8 cellular contexts compared by ENCODE assay signal in genomic region chr2:164538250-164538866, GRCh38.
A peak's percentile ranks its signal among the peaks of the same experiment; 100 is the strongest.
DNase-seq lines count a peak whose midpoint lies in the region; ATAC-seq and TF ChIP-seq lines count a peak whose summit lies in the region.

No MANE protein-coding gene starts in this region.

- DNase-seq in Ammon's horn (ENCODE audit: low spot score): peak; percentile 57
- DNase-seq in HPDE6-E6E7 (ENCODE audit: extremely low spot score): peak; percentile 44
- peak; percentile 73 for DNase-seq in PC-3
- DNase-seq in osteoblast (ENCODE audit: insufficient read length, low spot score, missing footprints): peak; percentile 49
- DNase-seq in T-helper 9 cell: no peak
- DNase-seq in stimulated activated CD4-positive, alpha-beta T cell treated with anti-CD3 and anti-CD28 coated beads, Interleukin-2, amount 100 ng/mL, for 48 hours: no peak

- H3F3A ChIP-seq in PC-3 (ENCODE audit: low read length, unreplicated experiment): no peaks in the 10 kb centered on the region

- BruUV-seq in PC-3 (replicated peaks; lab: Mats Ljungman, UMichigan): no TSS peak

- no peak overlapping the region for H3K9ac ChIP-seq in PC-3 (ENCODE audit: low read length)

- no peaks in the 10 kb centered on the region for H3K9me2 ChIP-seq in PC-3 (replicated peaks; ENCODE audit: low read length)

- no peak overlapping the region for H3K4me2 ChIP-seq in PC-3 (ENCODE audit: low read length)
- H3K4me2 ChIP-seq in osteoblast (ENCODE audit: insufficient read depth, low read length): no peak overlapping the region

- H2AFZ ChIP-seq in PC-3 (ENCODE audit: low read length): no peak overlapping the region
- H2AFZ ChIP-seq in osteoblast (ENCODE audit: low read length): no peak overlapping the region

- peaks cover 19% of the 10 kb centered on the region; the same call in 1 of the 2 replicates for H3K4me1 ChIP-seq in PC-3 (ENCODE audit: insufficient read depth, low read length)
- H3K4me1 ChIP-seq in osteoblast (ENCODE audit: insufficient read depth, low read length): peaks cover 12% of the 10 kb centered on the region

- intact Hi-C loops in PC-3 (cut with micrococcal nuclease): loop anchor here (2.0 kb wide), 1 partner anchor 40 kb away; no protein-coding TSS in a partner anchor

- H3K9me3 ChIP-seq in PC-3 (ENCODE audit: low read length): no peaks in the 10 kb centered on the region
- H3K9me3 ChIP-seq in osteoblast (ENCODE audit: low read depth, low read length): no peaks in the 10 kb centered on the region

- H4K20me1 ChIP-seq in PC-3 (ENCODE audit: low read length): no peaks in the 10 kb centered on the region
- no peaks in the 10 kb centered on the region for H4K20me1 ChIP-seq in osteoblast (ENCODE audit: insufficient read depth, low read length)

- ATAC-seq in GM19455 (IDR thresholded peaks at IDR 0.05; ENCODE audit: unreplicated experiment) (peak; percentile 64), PC-3 (peak; percentile 82), esophagus mucosa (peak; percentile 57)

- H3K27ac ChIP-seq in PC-3 (ENCODE audit: low read length) (no peak overlapping the region), osteoblast (ENCODE audit: low read depth, low read length) (no peak overlapping the region)

- CTCF ChIA-PET in PC-3 (lab: Charles Lee): no interaction called here

- H3K79me2 ChIP-seq in PC-3 (ENCODE audit: low read length): no peaks in the 10 kb centered on the region
- H3K79me2 ChIP-seq in osteoblast (ENCODE audit: insufficient read depth, low read length): no peaks in the 10 kb centered on the region

- TF ChIP-seq CTCF in PC-3 (conservative IDR thresholded peaks at IDR 0.05; ENCODE audit: low read depth, low read length): peak; percentile 92
- peak; percentile 75 for TF ChIP-seq CTCF in osteoblast (IDR thresholded peaks at IDR 0.05; ENCODE audit: extremely low read depth, low read depth, low read length)

- H3K27me3 ChIP-seq in PC-3 (ENCODE audit: low read length) (no peaks in the 10 kb centered on the region), osteoblast (ENCODE audit: insufficient read depth, low read length) (no peaks in the 10 kb centered on the region)

- no peaks in the 10 kb centered on the region for H3K36me3 ChIP-seq in PC-3 (ENCODE audit: low read depth, low read length)
- no peaks in the 10 kb centered on the region for H3K36me3 ChIP-seq in osteoblast (ENCODE audit: insufficient read depth, low read length)

- H3K4me3 ChIP-seq in PC-3 (ENCODE audit: low read length): no peak overlapping the region
- no peak overlapping the region for H3K4me3 ChIP-seq in osteoblast (ENCODE audit: insufficient read depth, low read length)

- POLR2A ChIA-PET in PC-3 (lab: Charles Lee; ENCODE audit: unreplicated experiment): no interaction called here

Comparison
In these comparisons a context has a peak if more than half of its experiments do, and no peak if none do; other contexts are left out.
1. DNase-seq: peak in Ammon's horn (single experiment), HPDE6-E6E7 (single experiment), PC-3 (single experiment) and osteoblast (single experiment); none in T-helper 9 cell (single experiment) and stimulated activated CD4-positive, alpha-beta T cell treated with anti-CD3 and anti-CD28 coated beads, Interleukin-2, amount 100 ng/mL, for 48 hours (0 of 2).
2. Peak in every context shown above with its lines, with median percentiles within 50 percentile points of each other: ATAC-seq.